22 cellular contexts compared by ENCODE assay signal in the genomic region with DNA sequence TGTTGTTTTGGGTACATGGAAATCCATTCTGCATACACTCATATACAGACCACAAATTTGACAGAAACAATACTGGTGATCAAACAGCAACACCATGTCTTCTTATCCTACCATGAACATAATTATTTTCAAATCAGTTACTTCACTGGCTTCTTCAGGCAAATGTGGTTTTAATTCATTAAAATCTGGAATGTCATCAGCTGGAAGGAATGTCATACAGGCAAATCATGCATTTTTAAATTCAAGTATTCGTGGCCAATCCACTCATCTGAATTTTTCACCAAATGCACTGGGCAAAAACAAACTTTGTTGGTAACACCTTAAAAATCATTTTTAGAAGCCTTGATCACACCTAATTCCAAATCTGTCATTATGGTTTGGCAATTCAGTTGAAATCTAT. TPM values are rescaled to one million over a fixed set of nuclear protein-coding genes. Genes with fewer than 3 reads are reported as not detected.
"Had no signal": no experiment of that assay in that cellular context is flagged by ENCODE, and none has a peak within 500 bp of the region (broad histone marks: within the 10 kb centered on the region; RNA-seq: fewer than 3 reads in every experiment).

No MANE protein-coding gene starts in this region.

- H3K27ac ChIP-seq: colonic mucosa, parathyroid adenoma, spleen, VCaP had no signal

- ATAC-seq: activated naive CD8-positive, alpha-beta T cell treated with anti-CD3 and anti-CD28 coated beads, Interleukin-2, amount 50 U/mL, for 24 hours; esophagus mucosa; natural killer cell treated with Interleukin-12 subunit alpha and Interleukin-12 subunit beta and Interleukin-15 and Interleukin-18, amount 100 ng/mL, for 72 hours; stimulated activated naive B cell treated with anti-CD40 and anti-IgM and Interleukin-4, amounts not matched to agents 10 μg/mL and 1 μg/mL and 100 μg/mL, for 72 hours had no signal

- H3K9me3 ChIP-seq: colonic mucosa, spleen, tibial nerve had no signal

- H3K9ac ChIP-seq: parathyroid adenoma had no signal

- H3K4me3 ChIP-seq: colonic mucosa, lung, spleen, tibial nerve had no signal

- H3K27ac Mint-ChIP-seq: activated naive CD4-positive, alpha-beta T cell treated with anti-CD3 and anti-CD28 coated beads, Interleukin-2, amount 10 ng/mL, durations not matched to agents 7 days and 5 days; activated naive CD8-positive, alpha-beta T cell treated with anti-CD3 and anti-CD28 coated beads, Interleukin-2, amount 50 U/mL, for 24 hours; brain; mesothelial cell of epicardium; natural killer cell treated with Interleukin-12 subunit alpha and Interleukin-12 subunit beta and Interleukin-15 and Interleukin-18, amount 100 ng/mL, for 72 hours; stimulated activated naive B cell treated with anti-CD40 and anti-IgM and Interleukin-4, amounts not matched to agents 10 μg/mL and 1 μg/mL and 100 μg/mL, for 72 hours had no signal

- H3K4me1 Mint-ChIP-seq: activated naive CD4-positive, alpha-beta T cell treated with anti-CD3 and anti-CD28 coated beads, Interleukin-2, amount 10 ng/mL, durations not matched to agents 7 days and 5 days; activated naive CD8-positive, alpha-beta T cell treated with anti-CD3 and anti-CD28 coated beads, Interleukin-2, amount 50 U/mL, for 24 hours had no signal

- H3K36me3 Mint-ChIP-seq: activated naive CD4-positive, alpha-beta T cell treated with anti-CD3 and anti-CD28 coated beads, Interleukin-2, amount 10 ng/mL, durations not matched to agents 7 days and 5 days; brain; mesothelial cell of epicardium; natural killer cell treated with Interleukin-12 subunit alpha and Interleukin-12 subunit beta and Interleukin-15 and Interleukin-18, amount 100 ng/mL, for 72 hours; stimulated activated naive B cell treated with anti-CD40 and anti-IgM and Interleukin-4, amounts not matched to agents 10 μg/mL and 1 μg/mL and 100 μg/mL, for 72 hours had no signal

- H3K27me3 ChIP-seq: colonic mucosa, tibial nerve had no signal

- H3K9me3 Mint-ChIP-seq: activated naive CD4-positive, alpha-beta T cell treated with anti-CD3 and anti-CD28 coated beads, Interleukin-2, amount 10 ng/mL, durations not matched to agents 7 days and 5 days; activated naive CD8-positive, alpha-beta T cell treated with anti-CD3 and anti-CD28 coated beads, Interleukin-2, amount 50 U/mL, for 24 hours; brain; mesothelial cell of epicardium; natural killer cell treated with Interleukin-12 subunit alpha and Interleukin-12 subunit beta and Interleukin-15 and Interleukin-18, amount 100 ng/mL, for 72 hours; stimulated activated naive B cell treated with anti-CD40 and anti-IgM and Interleukin-4, amounts not matched to agents 10 μg/mL and 1 μg/mL and 100 μg/mL, for 72 hours had no signal

- H3K4me3 Mint-ChIP-seq: activated naive CD4-positive, alpha-beta T cell treated with anti-CD3 and anti-CD28 coated beads, Interleukin-2, amount 10 ng/mL, durations not matched to agents 7 days and 5 days; activated naive CD8-positive, alpha-beta T cell treated with anti-CD3 and anti-CD28 coated beads, Interleukin-2, amount 50 U/mL, for 24 hours; brain; mesothelial cell of epicardium; natural killer cell treated with Interleukin-12 subunit alpha and Interleukin-12 subunit beta and Interleukin-15 and Interleukin-18, amount 100 ng/mL, for 72 hours; stimulated activated naive B cell treated with anti-CD40 and anti-IgM and Interleukin-4, amounts not matched to agents 10 μg/mL and 1 μg/mL and 100 μg/mL, for 72 hours had no signal

- H3K36me3 ChIP-seq: colonic mucosa, spleen, tibial nerve had no signal

- DNase-seq: activated CD4-positive, alpha-beta T cell treated with anti-CD3 and anti-CD28 coated beads for 1 hour; activated CD8-positive, alpha-beta memory T cell treated with anti-CD3 and anti-CD28 coated beads for 24 hours; activated CD8-positive, alpha-beta memory T cell treated with anti-CD3 and anti-CD28 coated beads, Interleukin-2, amount 50 U/mL, for 48 hours; activated effector memory CD4-positive, alpha-beta T cell treated with Interleukin-2 at 50 U/mL for 16 hours; activated naive CD4-positive, alpha-beta T cell treated with anti-CD3 and anti-CD28 coated beads, Interleukin-2, amount 10 ng/mL, durations not matched to agents 7 days and 5 days; activated naive CD8-positive, alpha-beta T cell treated with anti-CD3 and anti-CD28 coated beads, Interleukin-2, amount 50 U/mL, for 24 hours; activated T-cell treated with anti-CD3 and anti-CD28 coated beads, Interleukin-2, amount 50 U/mL, for 48 hours; central memory CD4-positive, alpha-beta T cell; colonic mucosa; hippocampal formation; spleen; stimulated activated naive B cell treated with anti-CD40 and anti-IgM and Interleukin-4, amounts not matched to agents 10 μg/mL and 1 μg/mL and 100 μg/mL, for 72 hours; SW 1271; T-helper 2 cell had no signal

- H3K4me1 ChIP-seq: colonic mucosa, parathyroid adenoma, spleen had no signal

RNA-seq across cellular contexts. Expression of a gene that starts 59.3 kb away (rescaled TPM):
- total RNA-seq: natural killer cell treated with Interleukin-12 subunit alpha and Interleukin-12 subunit beta and Interleukin-15 and Interleukin-18, amount 100 ng/mL, for 72 hours had no signal
